6 cellular contexts compared by ENCODE assay signal in the genomic region with DNA sequence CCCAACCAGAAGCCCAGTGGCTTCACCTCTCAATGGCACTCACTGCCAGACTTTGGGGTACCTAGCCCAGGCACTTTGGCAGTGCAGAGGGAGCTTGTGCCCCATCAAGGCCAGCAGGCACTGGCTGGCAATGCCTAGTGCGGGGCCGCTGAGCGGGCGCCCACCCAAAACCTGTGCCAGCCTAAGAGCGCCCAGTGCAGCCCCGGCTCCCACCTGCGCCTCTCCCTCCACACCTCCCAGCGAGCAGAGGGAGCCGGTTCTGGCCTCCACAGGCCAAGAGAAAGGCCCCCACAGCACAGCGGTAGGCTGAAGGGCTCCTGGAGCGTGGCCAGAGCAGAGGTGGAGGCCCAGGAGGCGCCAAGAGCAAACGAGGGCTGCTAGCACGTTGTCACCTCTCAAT.
"Had no signal": no experiment of that assay in that cellular context is flagged by ENCODE, and none has a peak within 500 bp of the region (broad histone marks: within the 10 kb centered on the region; RNA-seq: fewer than 3 reads in every experiment).

No MANE protein-coding gene starts in this region.

- DNase-seq: H9, HCEC 1CT had no signal

- H3K4me3 ChIP-seq: GM23338 had no signal

- H3K36me3 Mint-ChIP-seq: IgD-negative memory B cell had no signal

- H3K27me3 Mint-ChIP-seq: IgD-negative memory B cell had no signal

- H3K4me1 Mint-ChIP-seq: GM23338, H9, IgD-negative memory B cell had no signal

- H3K4me2 ChIP-seq: GM23338 had no signal

- ATAC-seq: GM23338, HepG2 had no signal

- H3K27ac ChIP-seq: HL-60 had no signal

- H3K4me3 Mint-ChIP-seq: GM23338, H9, IgD-negative memory B cell had no signal

- H2AFZ ChIP-seq: GM23338 had no signal

- H3K27ac Mint-ChIP-seq: GM23338, IgD-negative memory B cell had no signal
